ENCODE assay signal across 9 cellular contexts in genomic region chr4:38161208-38162113, GRCh38.
DNase-seq lines count a peak whose midpoint lies in the region; ATAC-seq, FAIRE-seq and TF ChIP-seq lines count a peak whose summit lies in the region.
"Had no signal": no experiment of that assay in that cellular context is flagged by ENCODE, and none has a peak within 500 bp of the region (broad histone marks: within the 10 kb centered on the region; RNA-seq: fewer than 3 reads in every experiment).

No MANE protein-coding gene starts in this region.

- TF ChIP-seq CTCF in A549 (IDR thresholded peaks at IDR 0.05) (no peak), activated B cell treated with CpG ODN at 0.5 μM for 24 hours (IDR thresholded peaks at IDR 0.05) (no peak)

- peaks cover 51% of the 10 kb centered on the region for H3K4me1 ChIP-seq in A549
- peaks cover 10% of the 10 kb centered on the region for H3K4me1 ChIP-seq in iPS-18a (ENCODE audit: control insufficient read depth, low read depth, low read length)

- no peak for TF ChIP-seq RAD21 in A549 (conservative IDR thresholded peaks at IDR 0.05 in 1 of 2, IDR thresholded peaks at IDR 0.05 in 1 of 2)

- peaks cover 10% of the 10 kb centered on the region for H3K4me1 Mint-ChIP-seq in activated B cell treated with CpG ODN at 0.5 μM for 24 hours

- H3K9me3 Mint-ChIP-seq in activated B cell treated with CpG ODN at 0.5 μM for 24 hours: peaks cover 3% of the 10 kb centered on the region

- H3K27ac ChIP-seq in A549: peak overlapping the region; percentile 83 to 90
- peak overlapping the region; percentile 68 for H3K27ac ChIP-seq in iPS-18a (ENCODE audit: low read length)

- no peaks in the 10 kb centered on the region for H3K27me3 ChIP-seq in iPS-18a (ENCODE audit: control insufficient read depth, insufficient read depth, low read length)

- ATAC-seq in A549: peak; percentile 46 to 54; a peak in 4 of 6 replicates
- ATAC-seq in GM21825 (IDR thresholded peaks at IDR 0.05; ENCODE audit: unreplicated experiment): peak; percentile 14
- ATAC-seq in activated B cell treated with CpG ODN at 0.5 μM for 24 hours (ENCODE audit: low read depth): peak; percentile 76

- peak overlapping the region; percentile 62 for H3K4me2 ChIP-seq in A549

- no peak for FAIRE-seq in A549 (lab: Jason Lieb, UNC)

- peak overlapping the region; percentile 47 for H3K27ac Mint-ChIP-seq in activated B cell treated with CpG ODN at 0.5 μM for 24 hours

- POLR2A ChIA-PET in A549 (lab: Yijun Ruan, JAX): no interaction called here
- POLR2A ChIA-PET in activated B cell treated with CpG ODN at 0.5 μM for 24 hours (lab: Charles Lee): no interaction called here

- peaks cover 14% of the 10 kb centered on the region; the same call in 2 of the 3 replicates for H3K9me3 ChIP-seq in A549
- peaks cover 6% of the 10 kb centered on the region for H3K9me3 ChIP-seq in iPS-18a (ENCODE audit: control insufficient read depth, low read depth, low read length)

- H3K27me3 Mint-ChIP-seq in activated B cell treated with CpG ODN at 0.5 μM for 24 hours: peaks cover 3% of the 10 kb centered on the region

- no peaks in the 10 kb centered on the region for H3K36me3 ChIP-seq in iPS-18a (ENCODE audit: control insufficient read depth, low read depth, low read length)

- DNase-seq in A549 (ENCODE audit: low read depth in 1 of 2, low spot score in 1 of 2) (no peak), activated B cell treated with CpG ODN at 0.5 μM for 24 hours (no peak), LoVo (ENCODE audit: low spot score) (no peak), mucosa of gallbladder (ENCODE audit: low spot score) (no peak), NAMALWA (ENCODE audit: low spot score) (no peak), NK-92 (lab: John Stamatoyannopoulos, UW; ENCODE audit: unreplicated experiment) (no peak)
- DNase-seq: NCI-H187 had no signal

- CTCF ChIA-PET in A549 (lab: Yijun Ruan, JAX): interaction anchor here (0.5 to 2.6 kb wide), 6 partner anchors 9 to 99 kb away, joined by 3 to 15 read pairs (median 4); no protein-coding TSS in a partner anchor
- CTCF ChIA-PET in activated B cell treated with CpG ODN at 0.5 μM for 24 hours (lab: Charles Lee): interaction anchor here (1.0 to 2.0 kb wide), 2 partner anchors 18 to 514 kb away, joined by 4 to 8 read pairs; no protein-coding TSS in a partner anchor

- no peaks in the 10 kb centered on the region for H3K36me3 Mint-ChIP-seq in activated B cell treated with CpG ODN at 0.5 μM for 24 hours (ENCODE audit: low read depth)

- no peak overlapping the region for H3K4me3 Mint-ChIP-seq in activated B cell treated with CpG ODN at 0.5 μM for 24 hours

- TF ChIP-seq POLR2A in A549 (IDR thresholded peaks at IDR 0.05; ENCODE audit: low read length): no peak

- no peak for TF ChIP-seq EP300 in A549 (IDR thresholded peaks at IDR 0.05)

- intact Hi-C loops in activated B cell treated with CpG ODN at 0.5 μM for 24 hours (cut with micrococcal nuclease): no loop called here

- H3K4me3 ChIP-seq in A549: no peak overlapping the region
- no peak overlapping the region for H3K4me3 ChIP-seq in iPS-18a (ENCODE audit: low read length)

- H3K9ac ChIP-seq in iPS-18a (ENCODE audit: low read length): peak overlapping the region; percentile 25

- WGBS in A549 (ENCODE audit: missing lambda C conversion rate): 58% methylated on average over 5 of the region's 5 CpGs

TF ChIP-seq in A549, 52 proteins besides CTCF, POLR2A, EP300 and RAD21:
- TF ChIP-seq RCOR1 (IDR thresholded peaks at IDR 0.05; ENCODE audit: low read depth, low read length) (no peak), JUN (IDR thresholded peaks at IDR 0.05) (no peak), KDM1A (IDR thresholded peaks at IDR 0.05; ENCODE audit: low read depth) (no peak), ZFP36 (IDR thresholded peaks at IDR 0.05; ENCODE audit: borderline replicate concordance, partially characterized antibody) (no peak), HOXB5 (CRISPR knock-in tag; IDR thresholded peaks at IDR 0.05) (no peak), POLR2AphosphoS2 (conservative IDR thresholded peaks at IDR 0.05; ENCODE audit: low read length) (no peak), CEBPB (IDR thresholded peaks at IDR 0.05) (no peak), REST (IDR thresholded peaks at IDR 0.05) (no peak), FOSL2 (IDR thresholded peaks at IDR 0.05) (no peak), FOSL2 (CRISPR knock-in tag; IDR thresholded peaks at IDR 0.05) (no peak), BCL3 (IDR thresholded peaks at IDR 0.05) (no peak), JUNB (IDR thresholded peaks at IDR 0.05) (no peak), ATOH8 (CRISPR knock-in tag; IDR thresholded peaks at IDR 0.05; ENCODE audit: low read depth) (no peak), PHF8 (IDR thresholded peaks at IDR 0.05; ENCODE audit: borderline replicate concordance, low read depth) (no peak), SMC3 (IDR thresholded peaks at IDR 0.05) (no peak), BHLHE40 (IDR thresholded peaks at IDR 0.05; ENCODE audit: low read depth, low read length) (no peak), USF2 (IDR thresholded peaks at IDR 0.05) (no peak), CBX8 (IDR thresholded peaks at IDR 0.05) (no peak), MAZ (IDR thresholded peaks at IDR 0.05; ENCODE audit: borderline replicate concordance, low read depth, low read length) (no peak)

Comparison
In these comparisons a context has a peak if more than half of its experiments do, and no peak if none do; other contexts are left out.
1. ATAC-seq: peak in every context shown above with its lines; median percentile 76 in activated B cell treated with CpG ODN at 0.5 μM for 24 hours; 50 in A549; 14 in GM21825.